ENCODE assay signal across 8 cellular contexts in genomic region chr1:116538527-116538926, GRCh38. TPM values are rescaled to one million over a fixed set of nuclear protein-coding genes. Genes with fewer than 3 reads are reported as not detected.
A peak's percentile ranks its signal among the peaks of the same experiment; 100 is the strongest.
DNase-seq lines count a peak whose midpoint lies in the region; ATAC-seq and TF ChIP-seq lines count a peak whose summit lies in the region.

No MANE protein-coding gene starts in this region.

- peaks cover 0 to 5% (median 0%) of the 10 kb centered on the region in 7 donors for H3K9me3 Mint-ChIP-seq in CD14-positive monocyte
- no peaks in the 10 kb centered on the region for H3K9me3 Mint-ChIP-seq in activated CD4-positive, alpha-beta T cell treated with anti-CD3 and anti-CD28 coated beads, Interleukin-2, amount 10 ng/mL, durations not matched to agents 7 days and 5 days

- intact Hi-C loops in CD14-positive monocyte (cut with micrococcal nuclease) = loop anchor here in 1 of 2 donors (2.0 to 10.0 kb wide), 3 partner anchors 34 to 164 kb away; partner anchors contain the start of genes ATP1A1 and CD58

- H3K27ac Mint-ChIP-seq in CD14-positive monocyte = peak overlapping the region; percentile 83 to 97 (median 95)
- no peak overlapping the region for H3K27ac Mint-ChIP-seq in activated CD4-positive, alpha-beta T cell treated with anti-CD3 and anti-CD28 coated beads, Interleukin-2, amount 10 ng/mL, durations not matched to agents 7 days and 5 days

- no peak overlapping the region for H3K4me3 Mint-ChIP-seq in CD14-positive monocyte
- H3K4me3 Mint-ChIP-seq in activated CD4-positive, alpha-beta T cell treated with anti-CD3 and anti-CD28 coated beads, Interleukin-2, amount 10 ng/mL, durations not matched to agents 7 days and 5 days = no peak overlapping the region

- POLR2A ChIA-PET in activated CD4-positive, alpha-beta T cell treated with anti-CD3 and anti-CD28 coated beads, Interleukin-2, amount 10 ng/mL, durations not matched to agents 7 days and 5 days (lab: Charles Lee) = no interaction called here

- H3K4me1 Mint-ChIP-seq in CD14-positive monocyte = peaks cover 58% of the 10 kb centered on the region
- H3K4me1 Mint-ChIP-seq in activated CD4-positive, alpha-beta T cell treated with anti-CD3 and anti-CD28 coated beads, Interleukin-2, amount 10 ng/mL, durations not matched to agents 7 days and 5 days = peaks cover 49% of the 10 kb centered on the region

- peak; percentile 58 for ATAC-seq in GM19043 (IDR thresholded peaks at IDR 0.05; ENCODE audit: low read depth, unreplicated experiment)
- ATAC-seq in HG03135 (IDR thresholded peaks at IDR 0.05; ENCODE audit: unreplicated experiment) = peak; percentile 70

- peaks cover 65 to 73% of the 10 kb centered on the region in 2 donors for H3K36me3 Mint-ChIP-seq in CD14-positive monocyte
- H3K36me3 Mint-ChIP-seq in activated CD4-positive, alpha-beta T cell treated with anti-CD3 and anti-CD28 coated beads, Interleukin-2, amount 10 ng/mL, durations not matched to agents 7 days and 5 days (ENCODE audit: low read depth) = peaks cover 69% of the 10 kb centered on the region

- TF ChIP-seq CTCF in CD14-positive monocyte (IDR thresholded peaks at IDR 0.05) = no peak

- H3K27me3 Mint-ChIP-seq in CD14-positive monocyte (ENCODE audit: low read depth in 3 of 3) = peaks cover 0 to 3% (median 2%) of the 10 kb centered on the region in 3 donors
- no peaks in the 10 kb centered on the region for H3K27me3 Mint-ChIP-seq in activated CD4-positive, alpha-beta T cell treated with anti-CD3 and anti-CD28 coated beads, Interleukin-2, amount 10 ng/mL, durations not matched to agents 7 days and 5 days

- DNase-seq in CD14-positive monocyte (ENCODE audit: low spot score) (no peak), myocyte (ENCODE audit: low read depth) (peak; percentile 33), cerebellar nuclear complex (lab: John Stamatoyannopoulos, UW) (no peak), middle frontal gyrus (ENCODE audit: extremely low spot score, low spot score) (no peak), DMS153 treated with DMSO at 0.1 percent for 48 hours (lab: John Stamatoyannopoulos, UW; ENCODE audit: unreplicated experiment) (no peak)
- DNase-seq in activated CD4-positive, alpha-beta T cell treated with anti-CD3 and anti-CD28 coated beads, Interleukin-2, amount 10 ng/mL, durations not matched to agents 7 days and 5 days = peak; percentile 49

- CTCF ChIA-PET in activated CD4-positive, alpha-beta T cell treated with anti-CD3 and anti-CD28 coated beads, Interleukin-2, amount 10 ng/mL, durations not matched to agents 7 days and 5 days (lab: Charles Lee) = interaction anchor here (1.4 to 1.6 kb wide), 2 partner anchors 23 to 40 kb away, joined by 4 to 5 read pairs; no protein-coding TSS in a partner anchor

RNA-seq across cellular contexts. Expression of gene CD58, which starts 32.3 kb away (rescaled TPM):
- 100 to 1,000 TPM; 128 to 168 TPM for polyA plus RNA-seq in CD14-positive monocyte
- total RNA-seq in activated CD4-positive, alpha-beta T cell treated with anti-CD3 and anti-CD28 coated beads, Interleukin-2, amount 10 ng/mL, durations not matched to agents 7 days and 5 days = 10 to 100 TPM; 22.5 to 29.2 TPM
- 16.8 and 24.4 TPM in 2 replicates for total RNA-seq in myocyte
- polyA plus RNA-seq in myocyte (2012) = 12.7 TPM

Comparison
In these comparisons a context has a peak if more than half of its experiments do, and no peak if none do; other contexts are left out.
1. DNase-seq: peak in activated CD4-positive, alpha-beta T cell treated with anti-CD3 and anti-CD28 coated beads, Interleukin-2, amount 10 ng/mL, durations not matched to agents 7 days and 5 days (single experiment) and myocyte (single experiment); none in CD14-positive monocyte (single experiment), cerebellar nuclear complex (0 of 2), middle frontal gyrus (single experiment) and DMS153 treated with DMSO at 0.1 percent for 48 hours (single experiment).